ENCODE assay signal across 1 cellular context in the genomic region with DNA sequence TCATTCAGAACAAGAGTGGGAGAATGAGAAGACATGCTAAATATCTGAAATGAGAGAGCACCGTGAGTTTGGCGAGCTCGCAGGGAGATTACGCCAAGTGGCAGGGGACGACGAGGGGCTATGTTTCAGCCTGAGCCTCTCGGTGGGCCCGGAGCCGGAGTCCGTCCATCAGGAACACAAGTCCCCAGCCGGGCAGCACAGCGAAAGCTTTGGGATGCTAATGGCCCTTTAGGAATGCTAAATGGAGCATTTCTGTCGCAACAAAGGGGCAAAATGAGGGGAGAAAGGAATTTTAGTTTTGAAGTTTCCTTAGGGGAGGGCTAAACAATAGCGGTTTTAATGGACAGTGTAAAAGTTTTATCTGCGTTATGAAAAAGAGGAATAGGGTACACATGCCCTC.
TF ChIP-seq lines count a peak whose summit lies in the region.

No MANE protein-coding gene starts in this region.

TF ChIP-seq in H1, 55 proteins besides CTCF, POLR2A, EP300 and RAD21:
- TF ChIP-seq CREB1 (IDR thresholded peaks at IDR 0.05) (no peak), YY1 (IDR thresholded peaks at IDR 0.05; ENCODE audit: low read depth, low read length) (peak; percentile 55), SP4 (IDR thresholded peaks at IDR 0.05; ENCODE audit: low read length) (no peak), NRF1 (IDR thresholded peaks at IDR 0.05; ENCODE audit: low read depth, low read length) (no peak), TBP (IDR thresholded peaks at IDR 0.05; ENCODE audit: low read depth, low read length) (no peak), RNF2 (IDR thresholded peaks at IDR 0.05; ENCODE audit: borderline replicate concordance, low read depth, low read length, missing control alignments, poor library complexity, severe bottlenecking) (no peak), TAF1 (IDR thresholded peaks at IDR 0.05; ENCODE audit: low read depth, low read length) (no peak), RXRA (IDR thresholded peaks at IDR 0.05; ENCODE audit: insufficient read depth, low read depth, low read length) (no peak), SIN3A (conservative IDR thresholded peaks at IDR 0.05 in 1 of 2, IDR thresholded peaks at IDR 0.05 in 1 of 2; ENCODE audit: low read depth in 1 of 2, low read length in 2 of 2) (no peak), EZH2 (IDR thresholded peaks at IDR 0.05; ENCODE audit: low read depth, low read length, severe bottlenecking) (no peak), SAP30 (IDR thresholded peaks at IDR 0.05; ENCODE audit: insufficient read depth, insufficient replicate concordance, low read length) (no peak), TCF12 (IDR thresholded peaks at IDR 0.05; ENCODE audit: low read depth, low read length) (0 out of 2 replicates have a peak, but pooled peaks have one; percentile 53), CEBPB (IDR thresholded peaks at IDR 0.05; ENCODE audit: low read depth, low read length) (peak; percentile 91), FOSL1 (IDR thresholded peaks at IDR 0.05; ENCODE audit: insufficient read depth, low read depth, low read length) (no peak), PHF8 (conservative IDR thresholded peaks at IDR 0.05; ENCODE audit: low read depth, low read length) (no peak), SIRT6 (IDR thresholded peaks at IDR 0.05; ENCODE audit: low read length) (no peak), SIX5 (IDR thresholded peaks at IDR 0.05; ENCODE audit: low read depth, low read length) (no peak), CBX8 (IDR thresholded peaks at IDR 0.05; ENCODE audit: borderline replicate concordance, low read depth, low read length) (no peak), CBX5 (IDR thresholded peaks at IDR 0.05; ENCODE audit: low read depth, low read length) (no peak), SRF (IDR thresholded peaks at IDR 0.05; ENCODE audit: low read depth, low read length) (no peak), POU5F1 (IDR thresholded peaks at IDR 0.05; ENCODE audit: low read depth, low read length) (peak; percentile 95), CHD1 (IDR thresholded peaks at IDR 0.05; ENCODE audit: low read depth, low read length) (no peak), SP1 (IDR thresholded peaks at IDR 0.05; ENCODE audit: low read depth, low read length) (0 out of 2 replicates have a peak, but pooled peaks have one; percentile 55), KDM4A (IDR thresholded peaks at IDR 0.05; ENCODE audit: low read depth, low read length, severe bottlenecking) (no peak), NANOG (IDR thresholded peaks at IDR 0.05; ENCODE audit: insufficient read depth, low read depth, low read length, poor library complexity, severe bottlenecking) (peak; percentile 98), POLR2AphosphoS5 (IDR thresholded peaks at IDR 0.05; ENCODE audit: low read depth, low read length) (no peak), JUND (IDR thresholded peaks at IDR 0.05; ENCODE audit: low read length) (no peak), CTBP2 (IDR thresholded peaks at IDR 0.05; ENCODE audit: borderline replicate concordance, insufficient read depth, insufficient read length, low read length) (no peak), RFX5 (IDR thresholded peaks at IDR 0.05; ENCODE audit: borderline replicate concordance, low read depth, low read length) (no peak), HDAC2 (IDR thresholded peaks at IDR 0.05; ENCODE audit: borderline replicate concordance in 1 of 2, low read depth in 2 of 2, low read length in 2 of 2) (peak; percentile 51 to 73; a peak in 3 of 4 replicates), BACH1 (IDR thresholded peaks at IDR 0.05; ENCODE audit: low read length) (no peak), KDM1A (IDR thresholded peaks at IDR 0.05; ENCODE audit: borderline replicate concordance, low read length) (no peak), CHD2 (IDR thresholded peaks at IDR 0.05; ENCODE audit: low read length) (no peak), HDAC6 (IDR thresholded peaks at IDR 0.05; ENCODE audit: low read depth, low read length) (no peak), ZNF274 (IDR thresholded peaks at IDR 0.05; ENCODE audit: borderline replicate concordance, extremely low read depth, low read length) (no peak), SP2 (IDR thresholded peaks at IDR 0.05; ENCODE audit: low read length) (no peak), KDM5A (IDR thresholded peaks at IDR 0.05; ENCODE audit: low read length) (no peak), GTF2F1 (IDR thresholded peaks at IDR 0.05; ENCODE audit: borderline replicate concordance, low read depth, low read length) (no peak), TAF7 (optimal IDR thresholded peaks at IDR 0.05; ENCODE audit: borderline replicate concordance, low read depth, low read length) (no peak), RBBP5 (IDR thresholded peaks at IDR 0.05; ENCODE audit: borderline replicate concordance, low read depth, low read length) (no peak), SUZ12 (IDR thresholded peaks at IDR 0.05; ENCODE audit: low read length) (no peak), MAFK (IDR thresholded peaks at IDR 0.05; ENCODE audit: low read depth, low read length) (no peak), BRCA1 (IDR thresholded peaks at IDR 0.05; ENCODE audit: low read depth, low read length) (no peak), TEAD4 (IDR thresholded peaks at IDR 0.05; ENCODE audit: low read depth, low read length) (peak; percentile 65; the same call in 1 of the 2 replicates), GABPA (IDR thresholded peaks at IDR 0.05; ENCODE audit: borderline replicate concordance, insufficient read depth, low read length) (0 out of 2 replicates have a peak, but pooled peaks have one; percentile 30), BCL11A (IDR thresholded peaks at IDR 0.05; ENCODE audit: low read depth in 2 of 2, low read length in 2 of 2) (peak in 1 of 2 experiments; percentile 56), ASH2L (IDR thresholded peaks at IDR 0.05; ENCODE audit: low read length) (no peak), EGR1 (IDR thresholded peaks at IDR 0.05; ENCODE audit: borderline replicate concordance, low read depth, low read length) (no peak)
- TF ChIP-seq, protein P1, sequence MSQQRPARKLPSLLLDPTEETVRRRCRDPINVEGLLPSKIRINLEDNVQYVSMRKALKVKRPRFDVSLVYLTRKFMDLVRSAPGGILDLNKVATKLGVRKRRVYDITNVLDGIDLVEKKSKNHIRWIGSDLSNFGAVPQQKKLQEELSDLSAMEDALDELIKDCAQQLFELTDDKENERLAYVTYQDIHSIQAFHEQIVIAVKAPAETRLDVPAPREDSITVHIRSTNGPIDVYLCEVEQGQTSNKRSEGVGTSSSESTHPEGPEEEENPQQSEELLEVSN (IDR thresholded peaks at IDR 0.05), result peak; percentile 11; the same call in 1 of the 2 replicates
- TF ChIP-seq, protein P2, sequence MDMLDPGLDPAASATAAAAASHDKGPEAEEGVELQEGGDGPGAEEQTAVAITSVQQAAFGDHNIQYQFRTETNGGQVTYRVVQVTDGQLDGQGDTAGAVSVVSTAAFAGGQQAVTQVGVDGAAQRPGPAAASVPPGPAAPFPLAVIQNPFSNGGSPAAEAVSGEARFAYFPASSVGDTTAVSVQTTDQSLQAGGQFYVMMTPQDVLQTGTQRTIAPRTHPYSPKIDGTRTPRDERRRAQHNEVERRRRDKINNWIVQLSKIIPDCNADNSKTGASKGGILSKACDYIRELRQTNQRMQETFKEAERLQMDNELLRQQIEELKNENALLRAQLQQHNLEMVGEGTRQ (IDR thresholded peaks at IDR 0.05; ENCODE audit: low read length), result no peak
- TF ChIP-seq, protein P3, sequence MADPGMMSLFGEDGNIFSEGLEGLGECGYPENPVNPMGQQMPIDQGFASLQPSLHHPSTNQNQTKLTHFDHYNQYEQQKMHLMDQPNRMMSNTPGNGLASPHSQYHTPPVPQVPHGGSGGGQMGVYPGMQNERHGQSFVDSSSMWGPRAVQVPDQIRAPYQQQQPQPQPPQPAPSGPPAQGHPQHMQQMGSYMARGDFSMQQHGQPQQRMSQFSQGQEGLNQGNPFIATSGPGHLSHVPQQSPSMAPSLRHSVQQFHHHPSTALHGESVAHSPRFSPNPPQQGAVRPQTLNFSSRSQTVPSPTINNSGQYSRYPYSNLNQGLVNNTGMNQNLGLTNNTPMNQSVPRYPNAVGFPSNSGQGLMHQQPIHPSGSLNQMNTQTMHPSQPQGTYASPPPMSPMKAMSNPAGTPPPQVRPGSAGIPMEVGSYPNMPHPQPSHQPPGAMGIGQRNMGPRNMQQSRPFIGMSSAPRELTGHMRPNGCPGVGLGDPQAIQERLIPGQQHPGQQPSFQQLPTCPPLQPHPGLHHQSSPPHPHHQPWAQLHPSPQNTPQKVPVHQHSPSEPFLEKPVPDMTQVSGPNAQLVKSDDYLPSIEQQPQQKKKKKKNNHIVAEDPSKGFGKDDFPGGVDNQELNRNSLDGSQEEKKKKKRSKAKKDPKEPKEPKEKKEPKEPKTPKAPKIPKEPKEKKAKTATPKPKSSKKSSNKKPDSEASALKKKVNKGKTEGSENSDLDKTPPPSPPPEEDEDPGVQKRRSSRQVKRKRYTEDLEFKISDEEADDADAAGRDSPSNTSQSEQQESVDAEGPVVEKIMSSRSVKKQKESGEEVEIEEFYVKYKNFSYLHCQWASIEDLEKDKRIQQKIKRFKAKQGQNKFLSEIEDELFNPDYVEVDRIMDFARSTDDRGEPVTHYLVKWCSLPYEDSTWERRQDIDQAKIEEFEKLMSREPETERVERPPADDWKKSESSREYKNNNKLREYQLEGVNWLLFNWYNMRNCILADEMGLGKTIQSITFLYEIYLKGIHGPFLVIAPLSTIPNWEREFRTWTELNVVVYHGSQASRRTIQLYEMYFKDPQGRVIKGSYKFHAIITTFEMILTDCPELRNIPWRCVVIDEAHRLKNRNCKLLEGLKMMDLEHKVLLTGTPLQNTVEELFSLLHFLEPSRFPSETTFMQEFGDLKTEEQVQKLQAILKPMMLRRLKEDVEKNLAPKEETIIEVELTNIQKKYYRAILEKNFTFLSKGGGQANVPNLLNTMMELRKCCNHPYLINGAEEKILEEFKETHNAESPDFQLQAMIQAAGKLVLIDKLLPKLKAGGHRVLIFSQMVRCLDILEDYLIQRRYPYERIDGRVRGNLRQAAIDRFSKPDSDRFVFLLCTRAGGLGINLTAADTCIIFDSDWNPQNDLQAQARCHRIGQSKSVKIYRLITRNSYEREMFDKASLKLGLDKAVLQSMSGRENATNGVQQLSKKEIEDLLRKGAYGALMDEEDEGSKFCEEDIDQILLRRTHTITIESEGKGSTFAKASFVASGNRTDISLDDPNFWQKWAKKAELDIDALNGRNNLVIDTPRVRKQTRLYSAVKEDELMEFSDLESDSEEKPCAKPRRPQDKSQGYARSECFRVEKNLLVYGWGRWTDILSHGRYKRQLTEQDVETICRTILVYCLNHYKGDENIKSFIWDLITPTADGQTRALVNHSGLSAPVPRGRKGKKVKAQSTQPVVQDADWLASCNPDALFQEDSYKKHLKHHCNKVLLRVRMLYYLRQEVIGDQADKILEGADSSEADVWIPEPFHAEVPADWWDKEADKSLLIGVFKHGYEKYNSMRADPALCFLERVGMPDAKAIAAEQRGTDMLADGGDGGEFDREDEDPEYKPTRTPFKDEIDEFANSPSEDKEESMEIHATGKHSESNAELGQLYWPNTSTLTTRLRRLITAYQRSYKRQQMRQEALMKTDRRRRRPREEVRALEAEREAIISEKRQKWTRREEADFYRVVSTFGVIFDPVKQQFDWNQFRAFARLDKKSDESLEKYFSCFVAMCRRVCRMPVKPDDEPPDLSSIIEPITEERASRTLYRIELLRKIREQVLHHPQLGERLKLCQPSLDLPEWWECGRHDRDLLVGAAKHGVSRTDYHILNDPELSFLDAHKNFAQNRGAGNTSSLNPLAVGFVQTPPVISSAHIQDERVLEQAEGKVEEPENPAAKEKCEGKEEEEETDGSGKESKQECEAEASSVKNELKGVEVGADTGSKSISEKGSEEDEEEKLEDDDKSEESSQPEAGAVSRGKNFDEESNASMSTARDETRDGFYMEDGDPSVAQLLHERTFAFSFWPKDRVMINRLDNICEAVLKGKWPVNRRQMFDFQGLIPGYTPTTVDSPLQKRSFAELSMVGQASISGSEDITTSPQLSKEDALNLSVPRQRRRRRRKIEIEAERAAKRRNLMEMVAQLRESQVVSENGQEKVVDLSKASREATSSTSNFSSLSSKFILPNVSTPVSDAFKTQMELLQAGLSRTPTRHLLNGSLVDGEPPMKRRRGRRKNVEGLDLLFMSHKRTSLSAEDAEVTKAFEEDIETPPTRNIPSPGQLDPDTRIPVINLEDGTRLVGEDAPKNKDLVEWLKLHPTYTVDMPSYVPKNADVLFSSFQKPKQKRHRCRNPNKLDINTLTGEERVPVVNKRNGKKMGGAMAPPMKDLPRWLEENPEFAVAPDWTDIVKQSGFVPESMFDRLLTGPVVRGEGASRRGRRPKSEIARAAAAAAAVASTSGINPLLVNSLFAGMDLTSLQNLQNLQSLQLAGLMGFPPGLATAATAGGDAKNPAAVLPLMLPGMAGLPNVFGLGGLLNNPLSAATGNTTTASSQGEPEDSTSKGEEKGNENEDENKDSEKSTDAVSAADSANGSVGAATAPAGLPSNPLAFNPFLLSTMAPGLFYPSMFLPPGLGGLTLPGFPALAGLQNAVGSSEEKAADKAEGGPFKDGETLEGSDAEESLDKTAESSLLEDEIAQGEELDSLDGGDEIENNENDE (IDR thresholded peaks at IDR 0.05; ENCODE audit: insufficient replicate concordance, low read length), result no peak
- TF ChIP-seq, protein P4, sequence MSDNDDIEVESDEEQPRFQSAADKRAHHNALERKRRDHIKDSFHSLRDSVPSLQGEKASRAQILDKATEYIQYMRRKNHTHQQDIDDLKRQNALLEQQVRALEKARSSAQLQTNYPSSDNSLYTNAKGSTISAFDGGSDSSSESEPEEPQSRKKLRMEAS (IDR thresholded peaks at IDR 0.05), result peak; percentile 33; the same call in 1 of the 2 replicates
- TF ChIP-seq, protein P5, sequence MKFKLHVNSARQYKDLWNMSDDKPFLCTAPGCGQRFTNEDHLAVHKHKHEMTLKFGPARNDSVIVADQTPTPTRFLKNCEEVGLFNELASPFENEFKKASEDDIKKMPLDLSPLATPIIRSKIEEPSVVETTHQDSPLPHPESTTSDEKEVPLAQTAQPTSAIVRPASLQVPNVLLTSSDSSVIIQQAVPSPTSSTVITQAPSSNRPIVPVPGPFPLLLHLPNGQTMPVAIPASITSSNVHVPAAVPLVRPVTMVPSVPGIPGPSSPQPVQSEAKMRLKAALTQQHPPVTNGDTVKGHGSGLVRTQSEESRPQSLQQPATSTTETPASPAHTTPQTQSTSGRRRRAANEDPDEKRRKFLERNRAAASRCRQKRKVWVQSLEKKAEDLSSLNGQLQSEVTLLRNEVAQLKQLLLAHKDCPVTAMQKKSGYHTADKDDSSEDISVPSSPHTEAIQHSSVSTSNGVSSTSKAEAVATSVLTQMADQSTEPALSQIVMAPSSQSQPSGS (IDR thresholded peaks at IDR 0.05; ENCODE audit: low read length), result no peak
- TF ChIP-seq, protein P6, sequence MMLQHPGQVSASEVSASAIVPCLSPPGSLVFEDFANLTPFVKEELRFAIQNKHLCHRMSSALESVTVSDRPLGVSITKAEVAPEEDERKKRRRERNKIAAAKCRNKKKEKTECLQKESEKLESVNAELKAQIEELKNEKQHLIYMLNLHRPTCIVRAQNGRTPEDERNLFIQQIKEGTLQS (IDR thresholded peaks at IDR 0.05; ENCODE audit: insufficient read depth, low read depth, low read length), result no peak
